ENCODE assay signal across 13 cellular contexts in the genomic region with DNA sequence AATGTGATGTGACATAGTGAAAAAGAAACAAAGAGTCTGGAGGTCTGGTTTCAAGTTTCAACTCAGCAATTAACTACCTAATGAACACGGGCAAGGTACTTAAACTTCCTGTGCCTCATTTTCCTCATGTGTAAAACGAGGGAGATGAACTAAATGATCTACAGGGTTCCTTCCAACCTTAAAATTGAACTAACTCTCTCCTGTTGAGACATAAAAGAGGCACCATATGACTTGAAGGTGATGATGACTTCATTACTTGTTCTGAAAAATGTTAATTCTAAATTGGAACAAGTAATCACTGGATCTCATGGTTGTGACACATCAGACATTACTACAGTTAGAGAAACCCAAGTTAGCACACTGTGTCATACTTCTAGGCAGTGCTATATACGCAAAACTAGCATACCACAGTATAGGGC. TPM values are rescaled to one million over a fixed set of nuclear protein-coding genes. Genes with fewer than 3 reads are reported as not detected.
DNase-seq lines count a peak whose midpoint lies in the region; ATAC-seq and TF ChIP-seq lines count a peak whose summit lies in the region.
"Had no signal": no experiment of that assay in that cellular context is flagged by ENCODE, and none has a peak within 500 bp of the region (broad histone marks: within the 10 kb centered on the region; RNA-seq: fewer than 3 reads in every experiment).

No MANE protein-coding gene starts in this region.

- H3K4me3 ChIP-seq in SU-DHL-6 (ENCODE audit: insufficient read depth, low read length, poor library complexity, severe bottlenecking) (no peak overlapping the region), smooth muscle cell (no peak overlapping the region)
- H3K4me3 ChIP-seq: SJSA1 had no signal

- peaks cover 84% of the 10 kb centered on the region for H3F3A ChIP-seq in SU-DHL-6 (ENCODE audit: insufficient read depth)
- no peaks in the 10 kb centered on the region for H3F3A ChIP-seq in smooth muscle cell (ENCODE audit: low read depth)

- WGBS in smooth muscle cell (ENCODE audit: low lambda C conversion rate), result 61% methylated on average over 3 of the region's 3 CpGs

- H3K4me2 ChIP-seq in SU-DHL-6 (ENCODE audit: low read depth, low read length, poor library complexity, severe bottlenecking), result peak overlapping the region; percentile 47
- no peak overlapping the region for H3K4me2 ChIP-seq in smooth muscle cell

- H2AFZ ChIP-seq in SU-DHL-6 (ENCODE audit: low read depth, low read length, severe bottlenecking) (peak overlapping the region; percentile 81), smooth muscle cell (ENCODE audit: low read depth) (no peak overlapping the region)

- peak; percentile 40 for ATAC-seq in GM19035 (IDR thresholded peaks at IDR 0.05; ENCODE audit: unreplicated experiment)
- ATAC-seq in HG02973 (IDR thresholded peaks at IDR 0.05; ENCODE audit: unreplicated experiment), result peak; percentile 53

- peak overlapping the region; percentile 98 for H3K27ac ChIP-seq in SU-DHL-6 (ENCODE audit: low read depth, low read length)
- no peak overlapping the region for H3K27ac ChIP-seq in smooth muscle cell (ENCODE audit: low read depth)
- H3K27ac ChIP-seq: C4-2B, SJSA1 had no signal

- DNase-seq in GM10266 (ENCODE audit: extremely low spot score) (peak; percentile 24), retina (no peak), smooth muscle cell (lab: John Stamatoyannopoulos, UW; ENCODE audit: unreplicated experiment) (no peak), middle frontal gyrus (ENCODE audit: extremely low spot score, low spot score) (no peak), NCI-H226 (no peak)
- DNase-seq: anterior cingulate cortex, KBM-7, NCI-H524 treated with DMSO at 0.1 percent for 48 hours had no signal

- H3K79me2 ChIP-seq in SU-DHL-6 (ENCODE audit: insufficient read depth, low read length) (no peaks in the 10 kb centered on the region), smooth muscle cell (ENCODE audit: low read depth) (no peaks in the 10 kb centered on the region)

- no peaks in the 10 kb centered on the region for H3K36me3 ChIP-seq in SU-DHL-6 (ENCODE audit: low read length)
- H3K36me3 ChIP-seq in smooth muscle cell (ENCODE audit: low read depth), result no peaks in the 10 kb centered on the region
- H3K36me3 ChIP-seq: SJSA1 had no signal

- no peaks in the 10 kb centered on the region for H3K4me1 ChIP-seq in smooth muscle cell (ENCODE audit: low read depth)
- H3K4me1 ChIP-seq: SJSA1 had no signal

- H4K20me1 ChIP-seq in SU-DHL-6 (ENCODE audit: low read depth, low read length), result no peaks in the 10 kb centered on the region
- no peaks in the 10 kb centered on the region for H4K20me1 ChIP-seq in smooth muscle cell (ENCODE audit: low read depth)

- TF ChIP-seq CTCF in GM10266 (IDR thresholded peaks at IDR 0.05; ENCODE audit: control insufficient read depth, insufficient read depth, low read depth, missing control alignments) (no peak), SU-DHL-6 (IDR thresholded peaks at IDR 0.05; ENCODE audit: insufficient read depth, low read length, poor library complexity, severe bottlenecking) (no peak), smooth muscle cell (IDR thresholded peaks at IDR 0.05; ENCODE audit: borderline replicate concordance, insufficient read depth, poor library complexity, severe bottlenecking) (no peak)

- H3K9me2 ChIP-seq in SU-DHL-6 (replicated peaks; ENCODE audit: insufficient read depth, low read length), result no peaks in the 10 kb centered on the region

- H3K9me3 ChIP-seq in SU-DHL-6 (ENCODE audit: insufficient read depth, low read length) (no peaks in the 10 kb centered on the region), smooth muscle cell (replicated peaks; ENCODE audit: low read depth) (no peaks in the 10 kb centered on the region)
- H3K9me3 ChIP-seq: SJSA1 had no signal

- H3K27me3 ChIP-seq in SU-DHL-6 (ENCODE audit: low read length) (no peaks in the 10 kb centered on the region), smooth muscle cell (ENCODE audit: low read depth) (no peaks in the 10 kb centered on the region)
- H3K27me3 ChIP-seq: SJSA1 had no signal

- H3K9ac ChIP-seq in SU-DHL-6 (ENCODE audit: low read length), result peak overlapping the region; percentile 24
- H3K9ac ChIP-seq in smooth muscle cell (ENCODE audit: low read depth), result no peak overlapping the region

RNA-seq across cellular contexts. Expression of gene REL, which starts 8.9 kb away (rescaled TPM):
- 10.5 and 15.3 TPM in 2 replicates for total RNA-seq in smooth muscle cell
- 2.3 and 4.8 TPM in 2 replicates for polyA plus RNA-seq in smooth muscle cell
